12 cellular contexts compared by ENCODE assay signal in the genomic region with DNA sequence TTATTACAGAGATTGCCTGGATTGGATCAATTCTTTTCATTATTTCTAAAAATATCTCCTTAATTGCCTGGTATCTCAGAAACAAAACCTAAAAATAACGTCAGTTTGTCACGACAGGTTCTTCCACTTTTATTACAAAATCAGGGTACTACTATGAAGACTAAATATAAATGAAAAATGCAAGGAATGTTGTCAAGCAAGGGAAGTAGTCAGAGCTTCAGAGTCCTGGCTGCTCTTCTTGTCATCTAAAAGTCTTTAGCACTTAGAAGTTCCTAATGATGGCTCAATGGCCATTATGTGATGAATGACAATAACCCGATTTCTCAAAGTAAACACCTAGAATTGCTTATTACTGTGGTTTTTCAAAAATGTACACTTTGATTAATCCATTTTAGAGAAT.
"Had no signal": no experiment of that assay in that cellular context is flagged by ENCODE, and none has a peak within 500 bp of the region (broad histone marks: within the 10 kb centered on the region; RNA-seq: fewer than 3 reads in every experiment).

No MANE protein-coding gene starts in this region.

- H3K36me3 ChIP-seq: esophagus squamous epithelium, tibial nerve had no signal

- H3K4me3 ChIP-seq: esophagus squamous epithelium, mucosa of descending colon, tibial nerve had no signal

- DNase-seq: activated CD4-positive, alpha-beta T cell treated with anti-CD3 and anti-CD28 coated beads, Interleukin-2, amount 50 U/mL, for 48 hours; activated naive CD4-positive, alpha-beta T cell treated with anti-CD3 and anti-CD28 coated beads, Interleukin-2, amount 10 ng/mL, durations not matched to agents 7 days and 5 days; activated T-cell treated with anti-CD3 and anti-CD28 coated beads, Interleukin-2, amount 50 U/mL, for 1 hour; cortex of kidney; effector CD4-positive, alpha-beta T cell; esophagus squamous epithelium; mucosa of descending colon; naive thymus-derived CD4-positive, alpha-beta T cell; stimulated activated CD4-positive, alpha-beta T cell treated with anti-CD3 and anti-CD28 coated beads, Interleukin-2, amount 100 ng/mL, for 48 hours had no signal

- H3K27me3 ChIP-seq: esophagus squamous epithelium, tibial nerve had no signal

- H3K27ac ChIP-seq: esophagus squamous epithelium, tibial nerve, VCaP had no signal

- ATAC-seq: mucosa of descending colon; naive thymus-derived CD4-positive, alpha-beta T cell; stimulated activated memory B cell treated with anti-CD40 and anti-IgM and Interleukin-4, amounts not matched to agents 10 μg/mL and 1 μg/mL and 100 μg/mL, for 72 hours had no signal

- H3K9me3 ChIP-seq: esophagus squamous epithelium, mucosa of descending colon, tibial nerve had no signal

- H3K4me1 ChIP-seq: esophagus squamous epithelium, tibial nerve had no signal
